ENCODE assay signal across 10 cellular contexts in genomic region chr1:46991083-46991923, GRCh38. TPM values are rescaled to one million over a fixed set of nuclear protein-coding genes. Genes with fewer than 3 reads are reported as not detected.
DNase-seq lines count a peak whose midpoint lies in the region; ATAC-seq and TF ChIP-seq lines count a peak whose summit lies in the region.
"Had no signal": no experiment of that assay in that cellular context is flagged by ENCODE, and none has a peak within 500 bp of the region (broad histone marks: within the 10 kb centered on the region; RNA-seq: fewer than 3 reads in every experiment).

No MANE protein-coding gene starts in this region.

- DNase-seq in KBM-7 (peak; percentile 18), SK-N-SH (no peak), kidney epithelial cell (ENCODE audit: low read depth) (no peak), NCI-H1092 treated with DMSO at 0.1 percent for 48 hours (lab: John Stamatoyannopoulos, UW) (no peak), putamen (ENCODE audit: low spot score) (no peak)
- DNase-seq: activated CD4-positive, alpha-beta T cell treated with anti-CD3 and anti-CD28 coated beads for 36 hours; colonic mucosa had no signal

- no peak overlapping the region for H2AFZ ChIP-seq in SK-N-SH (ENCODE audit: low read depth)

- POLR2A ChIA-PET in SK-N-SH (lab: Yijun Ruan, JAX): no interaction called here

- peak; percentile 56 for TF ChIP-seq RAD21 in SK-N-SH (IDR thresholded peaks at IDR 0.05; ENCODE audit: low read length)

- in situ Hi-C loops in KBM-7 (cut with MboI; ENCODE audit: low pct_unique_long_range_greater_than_20kb, low sequenced_read_pairs): no loop called here

- peak; percentile 48 for TF ChIP-seq CTCF in C4-2B (conservative IDR thresholded peaks at IDR 0.05)
- TF ChIP-seq CTCF in SK-N-SH (IDR thresholded peaks at IDR 0.05): peak; percentile 43
- TF ChIP-seq CTCF in kidney epithelial cell (IDR thresholded peaks at IDR 0.05; ENCODE audit: insufficient read depth, low read length, poor library complexity, severe bottlenecking): peak; percentile 25

- H3K27ac ChIP-seq in C4-2B: no peak overlapping the region
- H3K27ac ChIP-seq in SK-N-SH (ENCODE audit: low read depth in 2 of 2, low read length in 1 of 2): no peak overlapping the region
- H3K27ac ChIP-seq: colonic mucosa had no signal

- 6% methylated on average over 13 of the region's 13 CpGs for WGBS in SK-N-SH (ENCODE audit: low lambda C conversion rate)

- no peak for TF ChIP-seq EP300 in SK-N-SH (IDR thresholded peaks at IDR 0.05; ENCODE audit: borderline replicate concordance in 1 of 2, low read depth in 1 of 2, low read length in 1 of 2)

- H3K4me2 ChIP-seq in SK-N-SH: no peak overlapping the region

- no peaks in the 10 kb centered on the region for H3F3A ChIP-seq in SK-N-SH (replicated peaks; ENCODE audit: insufficient read depth)

- H3K4me3 ChIP-seq in SK-N-SH (ENCODE audit: low read depth in 2 of 2, low read length in 1 of 2) (no peak overlapping the region), kidney epithelial cell (ENCODE audit: low read depth, low read length) (no peak overlapping the region)
- H3K4me3 ChIP-seq: colonic mucosa had no signal

- no peaks in the 10 kb centered on the region for H3K9me2 ChIP-seq in SK-N-SH

- no peaks in the 10 kb centered on the region for H4K20me1 ChIP-seq in SK-N-SH (ENCODE audit: insufficient read depth)

- ATAC-seq in HG03139 (IDR thresholded peaks at IDR 0.05; ENCODE audit: unreplicated experiment) (no peak), HG03469 (IDR thresholded peaks at IDR 0.05; ENCODE audit: unreplicated experiment) (no peak)
- ATAC-seq: activated CD4-positive, alpha-beta T cell treated with anti-CD3 and anti-CD28 coated beads for 36 hours had no signal

- no peaks in the 10 kb centered on the region for H3K9me3 ChIP-seq in SK-N-SH
- H3K9me3 ChIP-seq: colonic mucosa had no signal

- CTCF ChIA-PET in SK-N-SH (lab: Yijun Ruan, JAX): interaction anchor here (1.2 to 1.8 kb wide), 2 partner anchors 13 to 243 kb away, joined by 3 to 7 read pairs; no protein-coding TSS in a partner anchor

- no peaks in the 10 kb centered on the region for H3K36me3 ChIP-seq in SK-N-SH (replicated peaks in 1 of 2; ENCODE audit: control insufficient read depth in 1 of 2, insufficient read depth in 2 of 2, low read length in 1 of 2)
- no peaks in the 10 kb centered on the region for H3K36me3 ChIP-seq in kidney epithelial cell (ENCODE audit: control insufficient read depth, insufficient read depth, low read length)
- H3K36me3 ChIP-seq: colonic mucosa had no signal

- H3K27me3 ChIP-seq in SK-N-SH (ENCODE audit: insufficient read depth) (no peaks in the 10 kb centered on the region; the same call in 1 of the 2 replicates), kidney epithelial cell (ENCODE audit: control insufficient read depth, insufficient read depth, low read length) (no peaks in the 10 kb centered on the region)
- H3K27me3 ChIP-seq: colonic mucosa had no signal

- no peaks in the 10 kb centered on the region for H3K4me1 ChIP-seq in SK-N-SH (ENCODE audit: control insufficient read depth in 1 of 2, insufficient read depth in 2 of 2, low read depth in 1 of 2, low read length in 1 of 2)
- H3K4me1 ChIP-seq: colonic mucosa had no signal

- no peaks in the 10 kb centered on the region for H3K79me2 ChIP-seq in SK-N-SH (ENCODE audit: insufficient read depth)

- H3K9ac ChIP-seq in SK-N-SH: no peak overlapping the region

TF ChIP-seq in SK-N-SH, 30 proteins besides CTCF, POLR2A, EP300 and RAD21:
- TF ChIP-seq ZBTB33 (IDR thresholded peaks at IDR 0.05; ENCODE audit: borderline replicate concordance, low read depth): no peak
- TF ChIP-seq TEAD4 (IDR thresholded peaks at IDR 0.05; ENCODE audit: borderline replicate concordance, insufficient read depth): no peak
- TF ChIP-seq TCF12 (IDR thresholded peaks at IDR 0.05): no peak
- no peak for TF ChIP-seq CHD2 (IDR thresholded peaks at IDR 0.05; ENCODE audit: low read length, partially characterized antibody)
- no peak for TF ChIP-seq GABPA (IDR thresholded peaks at IDR 0.05; ENCODE audit: low read depth)
- TF ChIP-seq RFX5 (IDR thresholded peaks at IDR 0.05; ENCODE audit: low read length): no peak

RNA-seq across cellular contexts. Expression of gene CYP4X1, which starts 32.2 kb away (rescaled TPM):
- 0.67 and 0.88 TPM in 2 replicates for polyA plus RNA-seq in SK-N-SH (2012; rRNA removed)
- polyA plus RNA-seq in SK-N-SH (2012; cell fraction: cytosol; rRNA removed): 0.68 and 0.81 TPM in 2 replicates
- polyA plus RNA-seq in SK-N-SH (2012; cell fraction: nucleus; rRNA removed): 0.32 and 0.64 TPM in 2 replicates
- 0.34 TPM in 1 of 2 replicates, not detected in the other for total RNA-seq in kidney epithelial cell
- total RNA-seq: activated CD4-positive, alpha-beta T cell treated with anti-CD3 and anti-CD28 coated beads for 36 hours had no signal

RNA-seq across cellular contexts. Expression of gene CYP4A11, which starts 50.0 kb away (rescaled TPM):
- polyA plus RNA-seq in SK-N-SH (2012; rRNA removed): not detected in 2 replicates
- not detected in 2 replicates for polyA plus RNA-seq in SK-N-SH (2012; cell fraction: cytosol; rRNA removed)
- polyA plus RNA-seq in SK-N-SH (2012; cell fraction: nucleus; rRNA removed): 0.02 TPM in 1 of 2 replicates, not detected in the other
- not detected in 2 replicates for total RNA-seq in kidney epithelial cell
- total RNA-seq: activated CD4-positive, alpha-beta T cell treated with anti-CD3 and anti-CD28 coated beads for 36 hours had no signal
